ENCODE assay signal across 8 cellular contexts in genomic region chr10:5977471-5978370, GRCh38. TPM values are rescaled to one million over a fixed set of nuclear protein-coding genes. Genes with fewer than 3 reads are reported as not detected.
A peak's percentile ranks its signal among the peaks of the same experiment; 100 is the strongest.
DNase-seq lines count a peak whose midpoint lies in the region; ATAC-seq and TF ChIP-seq lines count a peak whose summit lies in the region.

IL15RA (minus strand) TSS chr10:5977543; CDS start chr10:5977492, 51 bp downstream.

- H3K18ac ChIP-seq in neuronal stem cell (ENCODE audit: low read length) = peak within 1 kb of the TSS; percentile 80

- H3K27ac ChIP-seq in Peyer's patch (peak within 1 kb of the TSS; percentile 92 to 99 (median 96)), neuronal stem cell (replicated peaks; ENCODE audit: low read length) (no peak within 1 kb of the TSS), suprapubic skin (peak within 1 kb of the TSS; percentile 95)

- peak within 1 kb of the TSS; percentile 93 for H2AFZ ChIP-seq in neuronal stem cell (ENCODE audit: low read length)

- H3K36me3 Mint-ChIP-seq in activated T-helper 17 cell treated with anti-CD3 and anti-CD28 coated beads, Interleukin-2, amount 50 U/mL, for 72 hours (ENCODE audit: low read depth) = peaks cover 33% of the 10 kb centered on the region

- no peak within 1 kb of the TSS for H4K8ac ChIP-seq in neuronal stem cell (ENCODE audit: low read depth, low read length)

- peak within 1 kb of the TSS; percentile 63 for H3K14ac ChIP-seq in neuronal stem cell (ENCODE audit: low read length)

- peak; percentile 19 to 62 (median 47) for TF ChIP-seq CTCF in Peyer's patch (IDR thresholded peaks at IDR 0.05)
- TF ChIP-seq CTCF in fibroblast of villous mesenchyme (IDR thresholded peaks at IDR 0.05; ENCODE audit: insufficient read depth, low read depth, low read length) = no peak
- TF ChIP-seq CTCF in suprapubic skin (IDR thresholded peaks at IDR 0.05) = peak in 1 of 2 donors; percentile 52

- no peak within 1 kb of the TSS for H3K4ac ChIP-seq in neuronal stem cell (ENCODE audit: low read length)

- H3K4me3 ChIP-seq in Peyer's patch = peak within 1 kb of the TSS; percentile 77 to 100 (median 94)
- H3K4me3 ChIP-seq in fibroblast of villous mesenchyme (ENCODE audit: low read depth, low read length) = peak within 1 kb of the TSS; percentile 91
- H3K4me3 ChIP-seq in neuronal stem cell (ENCODE audit: low read length in 2 of 2) = peak within 1 kb of the TSS; percentile 51 to 74
- peak within 1 kb of the TSS; percentile 97 for H3K4me3 ChIP-seq in suprapubic skin

- ATAC-seq in HG03139 (IDR thresholded peaks at IDR 0.05; ENCODE audit: unreplicated experiment) = peak; percentile 48
- peak; percentile 77 for ATAC-seq in activated T-helper 17 cell treated with anti-CD3 and anti-CD28 coated beads, Interleukin-2, amount 50 U/mL, for 72 hours (replicated peaks)

- H3K4me1 Mint-ChIP-seq in activated T-helper 17 cell treated with anti-CD3 and anti-CD28 coated beads, Interleukin-2, amount 50 U/mL, for 72 hours = peaks cover 19% of the 10 kb centered on the region

- in situ Hi-C loops in GM18951 (cut with MboI; ENCODE audit: low sequenced_read_pairs, unreplicated experiment) = no loop called here

- H2BK120ac ChIP-seq in neuronal stem cell (ENCODE audit: low read depth, low read length) = no peak within 1 kb of the TSS

- peak; percentile 87 for DNase-seq in AG20443 (ENCODE audit: low spot score)
- peak; percentile 80 to 94 (median 90) for DNase-seq in Peyer's patch
- DNase-seq in fibroblast of villous mesenchyme (ENCODE audit: low read depth) = peak; percentile 82
- DNase-seq in neuronal stem cell (ENCODE audit: low spot score) = peak; percentile 41
- peak in 1 of 2 donors; percentile 85 for DNase-seq in suprapubic skin (ENCODE audit: low spot score in 2 of 2)

- H3K9me3 Mint-ChIP-seq in activated T-helper 17 cell treated with anti-CD3 and anti-CD28 coated beads, Interleukin-2, amount 50 U/mL, for 72 hours = no peaks in the 10 kb centered on the region

- peak within 1 kb of the TSS; percentile 56 for H2AK5ac ChIP-seq in neuronal stem cell (ENCODE audit: low read depth, low read length)

- no peak within 1 kb of the TSS for H2BK15ac ChIP-seq in neuronal stem cell (ENCODE audit: low read length)

- peak; percentile 63 for TF ChIP-seq POLR2A in GM18951 (IDR thresholded peaks at IDR 0.05; ENCODE audit: extremely low read depth, insufficient read depth, insufficient read length)
- TF ChIP-seq POLR2A in Peyer's patch (IDR thresholded peaks at IDR 0.05) = peak; percentile 63 to 74
- no peak for TF ChIP-seq POLR2A in suprapubic skin (IDR thresholded peaks at IDR 0.05)

- H3K4me2 ChIP-seq in neuronal stem cell (ENCODE audit: insufficient read depth, low read length, poor library complexity, severe bottlenecking) = peak within 1 kb of the TSS; percentile 94

- H3K9me3 ChIP-seq in Peyer's patch (no peaks in the 10 kb centered on the region), neuronal stem cell (replicated peaks in 1 of 2; ENCODE audit: control insufficient read depth in 2 of 2, insufficient read depth in 1 of 2, low read depth in 1 of 2, low read length in 2 of 2) (no peaks in the 10 kb centered on the region), suprapubic skin (no peaks in the 10 kb centered on the region)

- no peaks in the 10 kb centered on the region for H3K27me3 ChIP-seq in Peyer's patch
- peaks cover 9 to 73% (median 36%) of the 10 kb centered on the region in 3 experiments for H3K27me3 ChIP-seq in neuronal stem cell (ENCODE audit: control insufficient read depth in 3 of 3, insufficient read depth in 3 of 3, low read depth in 1 of 3, low read length in 3 of 3)
- no peaks in the 10 kb centered on the region for H3K27me3 ChIP-seq in suprapubic skin

- H3K9ac ChIP-seq in neuronal stem cell (ENCODE audit: low read depth, low read length, poor library complexity) = peak within 1 kb of the TSS; percentile 63

- H2BK12ac ChIP-seq in neuronal stem cell (ENCODE audit: low read length) = peak within 1 kb of the TSS; percentile 18

- H3K4me1 ChIP-seq in Peyer's patch = peaks cover 0 to 20% (median 5%) of the 10 kb centered on the region in 4 donors
- H3K4me1 ChIP-seq in neuronal stem cell (ENCODE audit: control insufficient read depth in 2 of 2, insufficient read depth in 1 of 2, low read depth in 1 of 2, low read length in 2 of 2) = peaks cover 0 to 4% of the 10 kb centered on the region in 2 donors
- peaks cover 24% of the 10 kb centered on the region for H3K4me1 ChIP-seq in suprapubic skin

- H3K36me3 ChIP-seq in Peyer's patch = no peaks in the 10 kb centered on the region
- H3K36me3 ChIP-seq in neuronal stem cell (replicated peaks in 1 of 2; ENCODE audit: control insufficient read depth in 2 of 2, insufficient read depth in 2 of 2, low read length in 2 of 2) = no peaks in the 10 kb centered on the region
- no peaks in the 10 kb centered on the region for H3K36me3 ChIP-seq in suprapubic skin

- H2BK5ac ChIP-seq in neuronal stem cell (ENCODE audit: low read length) = no peak within 1 kb of the TSS

- H3K27me3 Mint-ChIP-seq in activated T-helper 17 cell treated with anti-CD3 and anti-CD28 coated beads, Interleukin-2, amount 50 U/mL, for 72 hours = no peaks in the 10 kb centered on the region

- WGBS in neuronal stem cell (ENCODE audit: extremely low coverage in 2 of 2, insufficient read length in 2 of 2, insufficient replicate concordance in 1 of 2), 2 donors = no CpG with 5 or more reads among the region's 83 CpGs
- 3% methylated on average over 10 of the region's 83 CpGs for WGBS in suprapubic skin

- H4K91ac ChIP-seq in neuronal stem cell (ENCODE audit: low read depth, low read length, poor library complexity) = no peak within 1 kb of the TSS

- no peaks in the 10 kb centered on the region for H3K79me1 ChIP-seq in neuronal stem cell (ENCODE audit: low read depth, low read length)

- peak within 1 kb of the TSS; percentile 96 for H3K4me3 Mint-ChIP-seq in activated T-helper 17 cell treated with anti-CD3 and anti-CD28 coated beads, Interleukin-2, amount 50 U/mL, for 72 hours

- TF ChIP-seq EP300 in suprapubic skin (IDR thresholded peaks at IDR 0.05) = no peak

- H3K27ac Mint-ChIP-seq in activated T-helper 17 cell treated with anti-CD3 and anti-CD28 coated beads, Interleukin-2, amount 50 U/mL, for 72 hours = peak within 1 kb of the TSS; percentile 93

- H3K23ac ChIP-seq in neuronal stem cell (ENCODE audit: low read depth, low read length, poor library complexity) = peak within 1 kb of the TSS; percentile 94

RNA-seq across cellular contexts. Expression of gene IL15RA, which starts in this region (rescaled TPM):
- total RNA-seq in Peyer's patch (10 to 100 TPM; 19.4 to 38.0 (median 34.9) TPM), fibroblast of villous mesenchyme (2.6 and 3.0 TPM in 2 replicates), suprapubic skin (10 to 100 TPM; 14.1 to 26.5 (median 16.4) TPM)
- 10 to 100 TPM; 25.5 to 28.2 TPM for total RNA-seq in activated T-helper 17 cell treated with anti-CD3 and anti-CD28 coated beads, Interleukin-2, amount 50 U/mL, for 72 hours
- polyA plus RNA-seq in neuronal stem cell (2013, experiment 1 of 2) = not detected
- not detected for polyA plus RNA-seq in neuronal stem cell (2013, experiment 2 of 2)

Comparison
In these comparisons a context has a peak if more than half of its experiments do, and no peak if none do; other contexts are left out.
1. POLR2A ChIP-seq: peak in GM18951 (single experiment) and Peyer's patch (2 of 2); none in suprapubic skin (0 of 2).
2. Peak in every context shown above with its lines, with median percentiles within 50 percentile points of each other: H3K4me3 ChIP-seq.